Comparison of ENCODE assay signal across 9 cellular contexts in genomic region chr4:14767142-14767541, GRCh38.
A peak's percentile ranks its signal among the peaks of the same experiment; 100 is the strongest.
DNase-seq lines count a peak whose midpoint lies in the region; ATAC-seq and TF ChIP-seq lines count a peak whose summit lies in the region.
"Had no signal": no experiment of that assay in that cellular context is flagged by ENCODE, and none has a peak within 500 bp of the region (broad histone marks: within the 10 kb centered on the region; RNA-seq: fewer than 3 reads in every experiment).

No MANE protein-coding gene starts in this region.

- ATAC-seq in left ventricle myocardium superior, result peak; percentile 36
- peak; percentile 60 for ATAC-seq in HG02870 (IDR thresholded peaks at IDR 0.05; ENCODE audit: unreplicated experiment)
- peak; percentile 47 for ATAC-seq in upper lobe of right lung
- ATAC-seq in left colon, result no peak

- no peaks in the 10 kb centered on the region for H3K36me3 ChIP-seq in upper lobe of right lung

- no peaks in the 10 kb centered on the region for H3K9me3 ChIP-seq in upper lobe of right lung

- no peaks in the 10 kb centered on the region for H3K27me3 ChIP-seq in upper lobe of right lung

- no peak overlapping the region for H3K4me3 ChIP-seq in upper lobe of right lung

- intact Hi-C loops in left ventricle myocardium superior (cut with micrococcal nuclease) (no loop called here), cardiac septum (cut with DNase I) (no loop called here), upper lobe of right lung (cut with DNase I) (no loop called here), left colon (cut with DNase I, micrococcal nuclease) (no loop called here)

- no peaks in the 10 kb centered on the region for H3K4me1 ChIP-seq in upper lobe of right lung

- DNase-seq in left ventricle myocardium superior (no peak), cardiac septum (ENCODE audit: low spot score) (no peak), NOMO-1 treated with DMSO at 0.1 percent for 48 hours (lab: John Stamatoyannopoulos, UW; ENCODE audit: unreplicated experiment) (peak; percentile 83), upper lobe of right lung (no peak), D341Med (ENCODE audit: low spot score) (no peak), SW 1271 (lab: John Stamatoyannopoulos, UW) (no peak), left colon (no peak)
- DNase-seq: DMS79 had no signal

- TF ChIP-seq CTCF in upper lobe of right lung (IDR thresholded peaks at IDR 0.05), result no peak

- H3K27ac ChIP-seq in upper lobe of right lung, result no peak overlapping the region
